ENCODE assay signal across 10 cellular contexts in genomic region chr6:151497935-151498726, GRCh38. TPM values are rescaled to one million over a fixed set of nuclear protein-coding genes. Genes with fewer than 3 reads are reported as not detected.
DNase-seq lines count a peak whose midpoint lies in the region; ATAC-seq and TF ChIP-seq lines count a peak whose summit lies in the region.
"Had no signal": no experiment of that assay in that cellular context is flagged by ENCODE, and none has a peak within 500 bp of the region (broad histone marks: within the 10 kb centered on the region; RNA-seq: fewer than 3 reads in every experiment).

No MANE protein-coding gene starts in this region.

- H2AFZ ChIP-seq in osteoblast (ENCODE audit: low read length): no peak overlapping the region
- H2AFZ ChIP-seq: parathyroid adenoma had no signal

- no peak for TF ChIP-seq CTCF in adrenal gland (IDR thresholded peaks at IDR 0.05)
- TF ChIP-seq CTCF in osteoblast (IDR thresholded peaks at IDR 0.05; ENCODE audit: extremely low read depth, low read depth, low read length): no peak

- no peaks in the 10 kb centered on the region for H3K36me3 ChIP-seq in adrenal gland (replicated peaks in 1 of 2)
- H3K36me3 ChIP-seq in H7 (replicated peaks; ENCODE audit: control insufficient read depth, insufficient read depth, low read length): no peaks in the 10 kb centered on the region
- no peaks in the 10 kb centered on the region for H3K36me3 ChIP-seq in osteoblast (ENCODE audit: insufficient read depth, low read length)
- H3K36me3 ChIP-seq: BLaER1 had no signal

- H3K9me3 ChIP-seq in adrenal gland (replicated peaks in 1 of 3) (no peaks in the 10 kb centered on the region), osteoblast (ENCODE audit: low read depth, low read length) (no peaks in the 10 kb centered on the region)

- H3K27ac ChIP-seq in adrenal gland: peak overlapping the region in 3 of 5 donors; percentile 26 to 85 (median 46)
- H3K27ac ChIP-seq in osteoblast (ENCODE audit: low read depth, low read length): no peak overlapping the region
- H3K27ac ChIP-seq: BLaER1, parathyroid adenoma had no signal

- H4K20me1 ChIP-seq in osteoblast (ENCODE audit: insufficient read depth, low read length): no peaks in the 10 kb centered on the region
- H4K20me1 ChIP-seq: BLaER1 had no signal

- H3K4me3 ChIP-seq in adrenal gland: peak overlapping the region in 1 of 4 donors; percentile 9
- no peak overlapping the region for H3K4me3 ChIP-seq in H7 (ENCODE audit: insufficient read depth, low read depth, low read length)
- H3K4me3 ChIP-seq in osteoblast (ENCODE audit: insufficient read depth, low read length): no peak overlapping the region
- H3K4me3 ChIP-seq: BLaER1 had no signal

- TF ChIP-seq POLR2A in adrenal gland (IDR thresholded peaks at IDR 0.05): no peak

- H3K27me3 ChIP-seq in adrenal gland: no peaks in the 10 kb centered on the region
- peaks cover 23% of the 10 kb centered on the region for H3K27me3 ChIP-seq in H7 (ENCODE audit: control insufficient read depth, insufficient read depth, low read length)
- H3K27me3 ChIP-seq in osteoblast (ENCODE audit: insufficient read depth, low read length): no peaks in the 10 kb centered on the region

- intact Hi-C loops in adrenal gland (cut with DNase I): no loop called here

- H3K79me2 ChIP-seq in osteoblast (ENCODE audit: insufficient read depth, low read length): no peaks in the 10 kb centered on the region
- H3K79me2 ChIP-seq: parathyroid adenoma had no signal

- H3K4me2 ChIP-seq in osteoblast (ENCODE audit: insufficient read depth, low read length): no peak overlapping the region
- H3K4me2 ChIP-seq: BLaER1 had no signal

- ATAC-seq in GM21381 (IDR thresholded peaks at IDR 0.05; ENCODE audit: unreplicated experiment): peak; percentile 79
- peak; percentile 71 for ATAC-seq in HG03280 (IDR thresholded peaks at IDR 0.05; ENCODE audit: unreplicated experiment)

- DNase-seq in GF-D8 (lab: John Stamatoyannopoulos, UW) (peak; percentile 84), adrenal gland (no peak), H7 (no peak), NCI-H187 treated with DMSO at 0.1 percent for 48 hours (lab: John Stamatoyannopoulos, UW) (no peak), inferior parietal cortex (ENCODE audit: extremely low spot score) (no peak), osteoblast (ENCODE audit: insufficient read length, low spot score, missing footprints) (no peak)

- WGBS in adrenal gland, 4 donors: 67 to 73% (median 71%) methylated on average over 1 of the region's 1 CpG

- H3K4me1 ChIP-seq in adrenal gland (replicated peaks in 1 of 2) (peaks cover 20 to 27% of the 10 kb centered on the region in 2 donors), osteoblast (ENCODE audit: insufficient read depth, low read length) (peaks cover 19% of the 10 kb centered on the region)
- H3K4me1 ChIP-seq: BLaER1, parathyroid adenoma had no signal

RNA-seq across cellular contexts. Expression of gene CCDC170, which starts 4.3 kb away (rescaled TPM):
- 10 to 100 TPM in 2 of 8 donors, 1 to 10 TPM in 6; 2.0 to 13.0 (median 8.0) TPM for total RNA-seq in adrenal gland
- polyA plus RNA-seq in adrenal gland: 1 to 10 TPM; 3.5 to 5.4 (median 5.0) TPM
- total RNA-seq in H7 (2014; rRNA removed; shearing (Covaris generic)): 0.11 and 0.55 TPM in 2 replicates
- 1.8 and 2.7 TPM in 2 replicates for total RNA-seq in osteoblast

RNA-seq across cellular contexts. Expression of gene RMND1, which starts 46.2 kb away (rescaled TPM):
- total RNA-seq in adrenal gland (10 to 100 TPM; 19.1 to 62.4 (median 24.4) TPM), osteoblast (55.7 and 56.5 TPM in 2 replicates)
- polyA plus RNA-seq in adrenal gland: 10 to 100 TPM; 24.7 to 30.2 (median 29.4) TPM
- 22.6 and 26.5 TPM in 2 replicates for total RNA-seq in H7 (2014; rRNA removed; shearing (Covaris generic))
